8 cellular contexts compared by ENCODE assay signal in the genomic region with DNA sequence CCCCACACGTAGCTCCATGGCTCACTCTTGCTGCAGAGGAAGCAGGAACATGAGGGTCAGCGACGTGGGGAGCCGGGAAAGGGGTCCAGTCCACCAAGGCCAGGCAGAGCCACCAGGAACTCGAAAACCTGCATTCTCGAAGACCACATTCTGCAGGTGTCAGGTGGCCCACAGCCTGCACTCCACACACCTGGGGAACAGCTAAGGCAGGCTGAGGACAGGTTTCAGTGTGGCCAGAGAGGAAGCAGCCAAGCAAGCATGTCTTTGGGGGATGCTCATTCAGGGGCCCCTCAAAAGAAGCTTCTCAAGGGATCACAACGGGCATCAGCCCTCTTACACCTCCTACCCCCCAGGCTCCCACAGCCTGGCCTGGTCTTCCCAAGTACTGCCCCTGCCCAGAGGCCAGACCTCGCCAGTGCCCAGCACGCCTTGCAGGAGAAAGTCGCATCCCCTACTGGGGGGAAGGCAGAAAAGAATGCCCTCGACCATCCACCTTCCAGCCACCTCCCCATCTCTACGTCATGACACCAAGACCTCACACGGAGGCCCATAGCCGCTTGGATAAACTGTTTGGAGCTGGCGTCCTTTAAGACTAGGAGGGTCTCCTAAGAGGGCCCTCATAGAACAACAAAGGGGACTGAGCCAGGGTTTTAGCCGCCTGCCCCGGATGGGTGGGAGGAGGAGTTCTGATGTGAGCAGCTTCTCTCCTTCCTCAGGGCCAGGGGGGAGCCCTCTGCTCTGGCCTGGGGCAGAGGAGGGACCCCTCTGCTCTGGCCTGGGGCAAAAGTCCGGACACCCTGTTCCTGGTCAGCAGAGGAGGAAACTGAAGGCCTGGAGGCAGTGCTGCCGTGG. TPM values are rescaled to one million over a fixed set of nuclear protein-coding genes. Genes with fewer than 3 reads are reported as not detected.
DNase-seq lines count a peak whose midpoint lies in the region; ATAC-seq and TF ChIP-seq lines count a peak whose summit lies in the region.

No MANE protein-coding gene starts in this region.

- peaks cover 5% of the 10 kb centered on the region; the same call in 2 of the 3 replicates for H3K9me3 Mint-ChIP-seq in GM23338
- no peaks in the 10 kb centered on the region for H3K9me3 Mint-ChIP-seq in activated CD8-positive, alpha-beta T cell treated with anti-CD3 and anti-CD28 coated beads for 36 hours
- no peaks in the 10 kb centered on the region for H3K9me3 Mint-ChIP-seq in stimulated activated memory B cell treated with anti-CD40 and anti-IgM and Interleukin-4, amounts not matched to agents 10 μg/mL and 1 μg/mL and 100 μg/mL, for 72 hours

- CTCF ChIA-PET in activated CD8-positive, alpha-beta T cell treated with anti-CD3 and anti-CD28 coated beads for 36 hours (lab: Charles Lee), result interaction anchor here (1.4 to 3.4 kb wide), 2 partner anchors 9 to 262 kb away, joined by 4 to 13 read pairs; no protein-coding TSS in a partner anchor

- peaks cover 90% of the 10 kb centered on the region for H3K79me2 ChIP-seq in GM23338 (replicated peaks; ENCODE audit: insufficient read depth)

- 24% methylated on average over 19 of the region's 19 CpGs for WGBS in right cardiac atrium

- no peaks in the 10 kb centered on the region for H3K9me2 ChIP-seq in GM23338 (ENCODE audit: insufficient read depth)

- peak overlapping the region; percentile 83 for H3K27ac Mint-ChIP-seq in GM23338
- H3K27ac Mint-ChIP-seq in activated CD8-positive, alpha-beta T cell treated with anti-CD3 and anti-CD28 coated beads for 36 hours, result peak overlapping the region; percentile 91
- peak overlapping the region; percentile 92 for H3K27ac Mint-ChIP-seq in stimulated activated memory B cell treated with anti-CD40 and anti-IgM and Interleukin-4, amounts not matched to agents 10 μg/mL and 1 μg/mL and 100 μg/mL, for 72 hours

- peak overlapping the region; percentile 96 for H3K4me3 ChIP-seq in GM23338
- peak overlapping the region; percentile 98 for H3K4me3 ChIP-seq in right cardiac atrium (ENCODE audit: low read length)

- H3K4me1 ChIP-seq in GM23338 (ENCODE audit: insufficient read depth), result peaks cover 77% of the 10 kb centered on the region
- H3K4me1 ChIP-seq in right cardiac atrium (ENCODE audit: control insufficient read depth, insufficient read depth, low read length), result peaks cover 42% of the 10 kb centered on the region

- peak; percentile 1; the same call in 1 of the 3 replicates for ATAC-seq in GM23338
- no peak for ATAC-seq in activated CD8-positive, alpha-beta T cell treated with anti-CD3 and anti-CD28 coated beads for 36 hours
- ATAC-seq in right cardiac atrium, result no peak
- no peak for ATAC-seq in stimulated activated memory B cell treated with anti-CD40 and anti-IgM and Interleukin-4, amounts not matched to agents 10 μg/mL and 1 μg/mL and 100 μg/mL, for 72 hours

- peaks cover 28% of the 10 kb centered on the region for H3K36me3 ChIP-seq in GM23338 (ENCODE audit: insufficient read depth)

- peak overlapping the region; percentile 85 for H3K27ac ChIP-seq in GM23338 (ENCODE audit: low read depth)
- peak overlapping the region; percentile 100 for H3K27ac ChIP-seq in right cardiac atrium (ENCODE audit: low read length)

- H3K27me3 ChIP-seq in GM23338 (ENCODE audit: insufficient read depth) (no peaks in the 10 kb centered on the region), right cardiac atrium (ENCODE audit: control insufficient read depth, insufficient read depth) (no peaks in the 10 kb centered on the region)

- intact Hi-C loops in activated CD8-positive, alpha-beta T cell treated with anti-CD3 and anti-CD28 coated beads for 36 hours (cut with micrococcal nuclease), result no loop called here
- intact Hi-C loops in right cardiac atrium (cut with DNase I), result no loop called here

- peaks cover 41% of the 10 kb centered on the region for H3F3A ChIP-seq in GM23338 (replicated peaks; ENCODE audit: low read depth)

- DNase-seq in GM23338 (ENCODE audit: low spot score) (peak; percentile 35), right cardiac atrium (peak in 2 of 3 donors; percentile 14 to 42), iPS-NIHi7 (ENCODE audit: extremely low spot score) (no peak), NOMO-1 treated with DMSO at 0.1 percent for 48 hours (lab: John Stamatoyannopoulos, UW; ENCODE audit: unreplicated experiment) (no peak), DMS 273 treated with DMSO at 0.1 percent for 48 hours (lab: John Stamatoyannopoulos, UW) (no peak)
- peak; percentile 11 for DNase-seq in activated CD8-positive, alpha-beta T cell treated with anti-CD3 and anti-CD28 coated beads for 36 hours
- no peak for DNase-seq in stimulated activated CD4-positive, alpha-beta T cell treated with anti-CD3 and anti-CD28 coated beads, Interleukin-12 subunit alpha, Interleukin-12 subunit beta, amount 100 ng/mL, for 4 hours

- POLR2A ChIA-PET in activated CD8-positive, alpha-beta T cell treated with anti-CD3 and anti-CD28 coated beads for 36 hours (lab: Charles Lee), result interaction anchor here (1.1 kb wide), 2 partner anchors 18 to 29 kb away, joined by 3 to 4 read pairs; no protein-coding TSS in a partner anchor

- H2AFZ ChIP-seq in GM23338, result no peak overlapping the region

- H3K4me1 Mint-ChIP-seq in GM23338, result peaks cover 75% of the 10 kb centered on the region
- peaks cover 57% of the 10 kb centered on the region for H3K4me1 Mint-ChIP-seq in activated CD8-positive, alpha-beta T cell treated with anti-CD3 and anti-CD28 coated beads for 36 hours (ENCODE audit: low read depth)
- peaks cover 79% of the 10 kb centered on the region for H3K4me1 Mint-ChIP-seq in stimulated activated memory B cell treated with anti-CD40 and anti-IgM and Interleukin-4, amounts not matched to agents 10 μg/mL and 1 μg/mL and 100 μg/mL, for 72 hours

- peaks cover 70% of the 10 kb centered on the region for H4K20me1 ChIP-seq in GM23338 (replicated peaks; ENCODE audit: insufficient read depth)

- peak overlapping the region; percentile 95 for H3K4me3 Mint-ChIP-seq in GM23338
- peak overlapping the region; percentile 92 for H3K4me3 Mint-ChIP-seq in activated CD8-positive, alpha-beta T cell treated with anti-CD3 and anti-CD28 coated beads for 36 hours
- H3K4me3 Mint-ChIP-seq in stimulated activated memory B cell treated with anti-CD40 and anti-IgM and Interleukin-4, amounts not matched to agents 10 μg/mL and 1 μg/mL and 100 μg/mL, for 72 hours, result peak overlapping the region; percentile 88

- no peak for TF ChIP-seq CTCF in GM23338 (conservative IDR thresholded peaks at IDR 0.05; ENCODE audit: low read depth in 2 of 2)
- no peak for TF ChIP-seq CTCF in activated CD8-positive, alpha-beta T cell treated with anti-CD3 and anti-CD28 coated beads for 36 hours (IDR thresholded peaks at IDR 0.05)

- peaks cover 27% of the 10 kb centered on the region for H3K27me3 Mint-ChIP-seq in GM23338 (ENCODE audit: insufficient read depth, low read depth, poor library complexity)
- H3K27me3 Mint-ChIP-seq in activated CD8-positive, alpha-beta T cell treated with anti-CD3 and anti-CD28 coated beads for 36 hours, result no peaks in the 10 kb centered on the region
- H3K27me3 Mint-ChIP-seq in stimulated activated memory B cell treated with anti-CD40 and anti-IgM and Interleukin-4, amounts not matched to agents 10 μg/mL and 1 μg/mL and 100 μg/mL, for 72 hours, result no peaks in the 10 kb centered on the region

- H3K36me3 Mint-ChIP-seq in GM23338 (ENCODE audit: low read depth), result peaks cover 41% of the 10 kb centered on the region
- peaks cover 22% of the 10 kb centered on the region for H3K36me3 Mint-ChIP-seq in activated CD8-positive, alpha-beta T cell treated with anti-CD3 and anti-CD28 coated beads for 36 hours (ENCODE audit: low read depth)
- peaks cover 12% of the 10 kb centered on the region for H3K36me3 Mint-ChIP-seq in stimulated activated memory B cell treated with anti-CD40 and anti-IgM and Interleukin-4, amounts not matched to agents 10 μg/mL and 1 μg/mL and 100 μg/mL, for 72 hours

- H3K9me3 ChIP-seq in right cardiac atrium (ENCODE audit: control insufficient read depth, low read length), result no peaks in the 10 kb centered on the region

- H3K4me2 ChIP-seq in GM23338, result peak overlapping the region; percentile 100

TF ChIP-seq in GM23338, 12 proteins besides CTCF, POLR2A, EP300 and RAD21 (continues in another document):
- TF ChIP-seq, protein P1, sequence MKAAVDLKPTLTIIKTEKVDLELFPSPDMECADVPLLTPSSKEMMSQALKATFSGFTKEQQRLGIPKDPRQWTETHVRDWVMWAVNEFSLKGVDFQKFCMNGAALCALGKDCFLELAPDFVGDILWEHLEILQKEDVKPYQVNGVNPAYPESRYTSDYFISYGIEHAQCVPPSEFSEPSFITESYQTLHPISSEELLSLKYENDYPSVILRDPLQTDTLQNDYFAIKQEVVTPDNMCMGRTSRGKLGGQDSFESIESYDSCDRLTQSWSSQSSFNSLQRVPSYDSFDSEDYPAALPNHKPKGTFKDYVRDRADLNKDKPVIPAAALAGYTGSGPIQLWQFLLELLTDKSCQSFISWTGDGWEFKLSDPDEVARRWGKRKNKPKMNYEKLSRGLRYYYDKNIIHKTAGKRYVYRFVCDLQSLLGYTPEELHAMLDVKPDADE (IDR thresholded peaks at IDR 0.05), result no peak
- TF ChIP-seq JUNB (IDR thresholded peaks at IDR 0.05; ENCODE audit: unreplicated experiment) (no peak), EZH2phosphoT487 (IDR thresholded peaks at IDR 0.05; ENCODE audit: unreplicated experiment) (no peak), STAT1 (IDR thresholded peaks at IDR 0.05; ENCODE audit: unreplicated experiment) (no peak)

RNA-seq across cellular contexts. Expression of a gene that starts 2.9 kb away (rescaled TPM):
- total RNA-seq in GM23338 (2014; rRNA removed; shearing (Covaris generic)), result 233 and 259 TPM in 2 replicates
- 180 and 189 TPM in 2 replicates for polyA plus RNA-seq in GM23338 (2016; fragmentation: Nextera tagmentation; extraction: Ambion mirVana)
- 100 to 1,000 TPM; 123 TPM for total RNA-seq in activated CD8-positive, alpha-beta T cell treated with anti-CD3 and anti-CD28 coated beads for 36 hours
- total RNA-seq in right cardiac atrium, result 10 to 100 TPM; 69.7 to 88.6 (median 81.0) TPM
- polyA plus RNA-seq in right cardiac atrium, result 76.3 TPM

RNA-seq across cellular contexts. Expression of a gene that starts 41.6 kb away (rescaled TPM):
- total RNA-seq in GM23338 (2014; rRNA removed; shearing (Covaris generic)), result 76.5 and 95.1 TPM in 2 replicates
- 40.7 and 42.2 TPM in 2 replicates for polyA plus RNA-seq in GM23338 (2016; fragmentation: Nextera tagmentation; extraction: Ambion mirVana)
- 10 to 100 TPM; 15.7 to 16.8 TPM for total RNA-seq in activated CD8-positive, alpha-beta T cell treated with anti-CD3 and anti-CD28 coated beads for 36 hours
- 10 to 100 TPM; 48.2 to 55.8 (median 49.5) TPM for total RNA-seq in right cardiac atrium
- 32.2 TPM for polyA plus RNA-seq in right cardiac atrium

Comparison
In these comparisons a context has a peak if more than half of its experiments do, and no peak if none do; other contexts are left out.
1. DNase-seq: peak in GM23338 (single experiment), activated CD8-positive, alpha-beta T cell treated with anti-CD3 and anti-CD28 coated beads for 36 hours (single experiment) and right cardiac atrium (2 of 3); none in iPS-NIHi7 (single experiment), NOMO-1 treated with DMSO at 0.1 percent for 48 hours (single experiment), DMS 273 treated with DMSO at 0.1 percent for 48 hours (single experiment) and stimulated activated CD4-positive, alpha-beta T cell treated with anti-CD3 and anti-CD28 coated beads, Interleukin-12 subunit alpha, Interleukin-12 subunit beta, amount 100 ng/mL, for 4 hours (single experiment).
2. Peak in every context shown above with its lines, with median percentiles within 50 percentile points of each other: H3K27ac Mint-ChIP-seq and H3K4me3 Mint-ChIP-seq.